Comparison of ENCODE assay signal across 25 cellular contexts in the genomic region with DNA sequence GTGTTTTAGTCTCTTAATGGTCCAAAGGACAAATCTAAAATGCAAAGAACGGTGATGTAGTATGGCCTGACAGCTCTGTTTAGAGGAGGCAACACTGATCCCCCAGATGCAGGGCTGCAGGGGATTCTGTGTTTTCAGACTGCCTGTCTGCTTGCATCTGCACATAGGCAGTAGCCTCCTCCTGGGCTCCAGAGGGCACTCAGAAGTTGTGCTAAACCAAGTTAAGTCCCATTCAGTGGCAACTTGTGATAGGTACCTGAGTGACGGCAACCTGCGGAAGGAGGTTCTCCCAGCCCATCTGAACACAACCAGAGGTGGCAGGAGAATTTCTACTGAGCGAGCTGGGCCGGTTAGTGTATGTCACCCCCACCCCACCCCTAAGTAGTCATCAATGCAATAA.
"Had no signal": no experiment of that assay in that cellular context is flagged by ENCODE, and none has a peak within 500 bp of the region (broad histone marks: within the 10 kb centered on the region; RNA-seq: fewer than 3 reads in every experiment).

No MANE protein-coding gene starts in this region.

- H3K27me3 ChIP-seq: adrenal gland, breast epithelium, Peyer's patch had no signal

- H3K27ac Mint-ChIP-seq: activated CD8-positive, alpha-beta T cell treated with anti-CD3 and anti-CD28 coated beads, Interleukin-2, amount 10 ng/mL, durations not matched to agents 7 days and 5 days; activated naive CD8-positive, alpha-beta T cell; T-helper 1 cell treated with Interleukin-12 subunit alpha and Interleukin-12 subunit beta and Interleukin-4 antibody, amounts not matched to agents 30 μg/mL and 1 μg/mL, for 36 hours had no signal

- ATAC-seq: activated CD8-positive, alpha-beta T cell treated with anti-CD3 and anti-CD28 coated beads, Interleukin-2, amount 10 ng/mL, durations not matched to agents 7 days and 5 days had no signal

- H3K4me3 Mint-ChIP-seq: activated CD8-positive, alpha-beta T cell treated with anti-CD3 and anti-CD28 coated beads, Interleukin-2, amount 10 ng/mL, durations not matched to agents 7 days and 5 days; activated naive CD8-positive, alpha-beta T cell; T-helper 1 cell treated with Interleukin-12 subunit alpha and Interleukin-12 subunit beta and Interleukin-4 antibody, amounts not matched to agents 30 μg/mL and 1 μg/mL, for 36 hours had no signal

- H3K36me3 ChIP-seq: breast epithelium had no signal

- H3K27ac ChIP-seq: adrenal gland, breast epithelium, Peyer's patch, RWPE1 had no signal

- H3K4me1 ChIP-seq: adrenal gland, Peyer's patch had no signal

- H3K9me3 Mint-ChIP-seq: T-helper 1 cell treated with Interleukin-12 subunit alpha and Interleukin-12 subunit beta and Interleukin-4 antibody, amounts not matched to agents 30 μg/mL and 1 μg/mL, for 36 hours had no signal

- H3K9me3 ChIP-seq: adrenal gland, breast epithelium, Peyer's patch had no signal

- H3K27me3 Mint-ChIP-seq: activated naive CD8-positive, alpha-beta T cell had no signal

- DNase-seq: activated CD4-positive, alpha-beta T cell treated with anti-CD3 and anti-CD28 coated beads for 48 hours; activated CD4-positive, alpha-beta T cell treated with anti-CD3 and anti-CD28 coated beads, Interleukin-2, amount 50 U/mL, for 4 hours; activated CD4-positive, CD25-positive, alpha-beta regulatory T cell treated with anti-CD3 and anti-CD28 coated beads, Interleukin-2, amount 50 U/mL, for 72 hours; activated CD8-positive, alpha-beta memory T cell treated with anti-CD3 and anti-CD28 coated beads, Interleukin-2, amount 50 U/mL, for 48 hours; activated CD8-positive, alpha-beta T cell treated with anti-CD3 and anti-CD28 coated beads, Interleukin-2, amount 10 ng/mL, durations not matched to agents 7 days and 5 days; activated naive CD4-positive, alpha-beta T cell; activated T-cell treated with anti-CD3 and anti-CD28 coated beads, Interleukin-2, amount 50 U/mL, for 1 hour; adrenal gland; anterior cingulate cortex; caudate nucleus; Karpas-422; NCI-H1105 treated with DMSO at 0.1 percent for 48 hours; NCI-H1436 treated with DMSO at 0.1 percent for 48 hours; NCI-H187; NCI-H2081; NCI-H510A treated with DMSO at 0.1 percent for 48 hours; NCI-H69; NK-92 treated with Interleukin-12 subunit alpha and Interleukin-12 subunit beta, amount 100 ng/mL, for 24 hours; OCI-M1; SHP77 treated with DMSO at 0.1 percent for 48 hours had no signal

- H3K4me3 ChIP-seq: adrenal gland, breast epithelium, Peyer's patch had no signal
